ENCODE assay signal across 8 cellular contexts in the genomic region with DNA sequence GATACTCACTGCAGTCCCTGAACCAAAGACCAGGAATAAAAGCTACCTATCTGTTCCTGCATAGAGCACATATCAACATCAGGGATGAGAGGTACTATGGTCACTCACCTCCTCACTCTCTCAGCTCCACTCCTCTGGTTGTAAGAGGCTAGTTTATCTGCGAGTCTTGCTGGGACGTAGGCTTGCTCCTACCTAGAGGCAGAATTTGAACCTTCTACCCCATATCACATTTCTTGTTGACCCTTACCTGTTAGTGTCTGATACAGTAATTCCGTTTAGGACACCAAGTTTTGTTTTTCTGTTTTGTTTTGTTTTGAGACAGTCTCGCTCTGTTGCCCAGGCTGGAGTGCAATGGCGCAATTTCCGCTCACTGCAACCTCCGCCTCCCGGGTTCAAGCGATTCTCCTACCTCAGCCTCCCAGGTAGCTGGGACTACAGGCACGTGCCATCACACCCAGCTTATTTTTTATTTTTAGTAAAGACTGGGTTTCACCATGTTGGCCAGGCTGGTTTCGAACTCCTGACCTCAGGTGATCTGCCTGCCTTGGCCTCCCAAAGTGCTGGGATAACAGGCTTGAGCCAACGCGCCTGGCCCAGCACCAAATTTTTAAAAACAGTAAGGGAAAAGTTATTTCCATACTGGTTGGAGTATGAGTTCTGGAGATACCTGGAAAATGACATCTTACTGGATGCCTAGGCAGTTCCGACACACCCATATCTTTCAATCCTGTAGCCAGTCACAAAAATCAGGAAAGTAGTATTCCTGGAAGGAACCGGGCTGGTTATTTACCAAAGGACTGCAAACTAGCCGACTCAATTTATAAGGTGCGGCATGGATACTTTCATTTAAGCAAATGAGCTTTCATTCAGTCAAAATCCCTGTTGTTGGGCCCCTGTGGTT. TPM values are rescaled to one million over a fixed set of nuclear protein-coding genes. Genes with fewer than 3 reads are reported as not detected.
DNase-seq lines count a peak whose midpoint lies in the region; FAIRE-seq and TF ChIP-seq lines count a peak whose summit lies in the region.

No MANE protein-coding gene starts in this region.

- H3K4me3 ChIP-seq in WI38 (ENCODE audit: low read depth, low read length) (peak overlapping the region; percentile 64), right atrium auricular region (peak overlapping the region; percentile 51 to 76), skeletal muscle satellite cell (ENCODE audit: low read length) (peak overlapping the region; percentile 79)

- DNase-seq in GM19239 (ENCODE audit: insufficient read length, low spot score): no peak
- no peak for DNase-seq in right atrium auricular region (ENCODE audit: low spot score)
- DNase-seq in C1 segment of cervical spinal cord (lab: John Stamatoyannopoulos, UW): no peak
- no peak for DNase-seq in NCI-H1092 (lab: John Stamatoyannopoulos, UW)
- DNase-seq in ACHN: no peak
- no peak for DNase-seq in NCI-H446 treated with DMSO at 0.1 percent for 48 hours (lab: John Stamatoyannopoulos, UW)

- H3K4me1 ChIP-seq in right atrium auricular region: peaks cover 0 to 20% of the 10 kb centered on the region in 2 donors
- peaks cover 28% of the 10 kb centered on the region for H3K4me1 ChIP-seq in skeletal muscle satellite cell (ENCODE audit: control insufficient read depth, insufficient read depth, low read length)

- peak overlapping the region; percentile 67 to 86 for H3K27ac ChIP-seq in right atrium auricular region

- TF ChIP-seq CTCF in WI38 (IDR thresholded peaks at IDR 0.05; ENCODE audit: low read depth, low read length): no peak
- TF ChIP-seq CTCF in right atrium auricular region (IDR thresholded peaks at IDR 0.05): no peak

- no peaks in the 10 kb centered on the region for H3K27me3 ChIP-seq in right atrium auricular region
- no peaks in the 10 kb centered on the region for H3K27me3 ChIP-seq in skeletal muscle satellite cell (ENCODE audit: control insufficient read depth, insufficient read depth, low read length)

- H3K36me3 ChIP-seq in right atrium auricular region: no peaks in the 10 kb centered on the region
- no peaks in the 10 kb centered on the region for H3K36me3 ChIP-seq in skeletal muscle satellite cell (ENCODE audit: insufficient read depth, low read length)

- in situ Hi-C loops in ACHN (cut with HindIII; ENCODE audit: low pct_ligation_motif_present, low pct_unique_long_range_greater_than_20kb, low sequenced_read_pairs): no loop called here

- peak; percentile 86 for FAIRE-seq in GM19239 (lab: Jason Lieb, UNC)

- no peaks in the 10 kb centered on the region for H3K9me3 ChIP-seq in right atrium auricular region
- H3K9me3 ChIP-seq in skeletal muscle satellite cell (replicated peaks; ENCODE audit: low read length): no peaks in the 10 kb centered on the region

- H3K4me2 ChIP-seq in skeletal muscle satellite cell (ENCODE audit: low read length): peak overlapping the region; percentile 92

- peak overlapping the region; percentile 90 for H3K9ac ChIP-seq in skeletal muscle satellite cell (ENCODE audit: low read depth, low read length)

RNA-seq across cellular contexts. Expression of a gene that starts 0.8 kb away (rescaled TPM):
- 1 to 10 TPM; 3.1 to 3.9 TPM for total RNA-seq in right atrium auricular region
- total RNA-seq in skeletal muscle satellite cell (2012; rRNA removed): 2.8 and 4.1 TPM in 2 replicates

RNA-seq across cellular contexts. Expression of a gene that starts 32.1 kb away (rescaled TPM):
- 10 to 100 TPM; 10.8 to 14.0 TPM for total RNA-seq in right atrium auricular region
- 12.0 and 13.4 TPM in 2 replicates for total RNA-seq in skeletal muscle satellite cell (2012; rRNA removed)
